22 cellular contexts compared by ENCODE assay signal in genomic region chr19:29674374-29675119, GRCh38. TPM values are rescaled to one million over a fixed set of nuclear protein-coding genes. Genes with fewer than 3 reads are reported as not detected.
A peak's percentile ranks its signal among the peaks of the same experiment; 100 is the strongest.
DNase-seq lines count a peak whose midpoint lies in the region; ATAC-seq and TF ChIP-seq lines count a peak whose summit lies in the region.
"Had no signal": no experiment of that assay in that cellular context is flagged by ENCODE, and none has a peak within 500 bp of the region (broad histone marks: within the 10 kb centered on the region; RNA-seq: fewer than 3 reads in every experiment).

No MANE protein-coding gene starts in this region.

- H3K36me3 Mint-ChIP-seq in natural killer cell, result no peaks in the 10 kb centered on the region
- peaks cover 8% of the 10 kb centered on the region for H3K36me3 Mint-ChIP-seq in natural killer cell treated with Interleukin-12 subunit alpha and Interleukin-12 subunit beta and Interleukin-15 and Interleukin-18, amount 100 ng/mL, for 72 hours
- peaks cover 50% of the 10 kb centered on the region for H3K36me3 Mint-ChIP-seq in central memory CD8-positive, alpha-beta T cell (ENCODE audit: insufficient read depth)

- 95% methylated on average over 34 of the region's 34 CpGs for WGBS in urinary bladder

- H3K4me1 ChIP-seq in urinary bladder (ENCODE audit: insufficient read depth), result no peaks in the 10 kb centered on the region

- no peaks in the 10 kb centered on the region for H3K9me3 Mint-ChIP-seq in natural killer cell
- no peaks in the 10 kb centered on the region for H3K9me3 Mint-ChIP-seq in natural killer cell treated with Interleukin-12 subunit alpha and Interleukin-12 subunit beta and Interleukin-15 and Interleukin-18, amount 100 ng/mL, for 72 hours
- no peaks in the 10 kb centered on the region for H3K9me3 Mint-ChIP-seq in central memory CD8-positive, alpha-beta T cell
- H3K9me3 Mint-ChIP-seq: activated naive CD4-positive, alpha-beta T cell treated with anti-CD3 and anti-CD28 coated beads, Interleukin-2, amount 50 U/mL, for 24 hours; GM23338; T-helper 1 cell treated with Interleukin-12 subunit alpha and Interleukin-12 subunit beta and Interleukin-4 antibody, amounts not matched to agents 30 μg/mL and 1 μg/mL, for 36 hours had no signal

- H3K27me3 Mint-ChIP-seq in natural killer cell (ENCODE audit: low read depth in 2 of 2), result no peaks in the 10 kb centered on the region
- H3K27me3 Mint-ChIP-seq in natural killer cell treated with Interleukin-12 subunit alpha and Interleukin-12 subunit beta and Interleukin-15 and Interleukin-18, amount 100 ng/mL, for 72 hours, result no peaks in the 10 kb centered on the region
- H3K27me3 Mint-ChIP-seq in central memory CD8-positive, alpha-beta T cell, result no peaks in the 10 kb centered on the region
- H3K27me3 Mint-ChIP-seq: activated naive CD4-positive, alpha-beta T cell treated with anti-CD3 and anti-CD28 coated beads, Interleukin-2, amount 50 U/mL, for 24 hours had no signal

- peak overlapping the region; percentile 11 for H3K27ac ChIP-seq in urinary bladder (ENCODE audit: low read depth)
- H3K27ac ChIP-seq: body of pancreas, hepatocyte, tibial artery had no signal

- peak overlapping the region; percentile 79 for H3K4me3 Mint-ChIP-seq in natural killer cell
- H3K4me3 Mint-ChIP-seq in natural killer cell treated with Interleukin-12 subunit alpha and Interleukin-12 subunit beta and Interleukin-15 and Interleukin-18, amount 100 ng/mL, for 72 hours, result no peak overlapping the region
- H3K4me3 Mint-ChIP-seq in central memory CD8-positive, alpha-beta T cell, result peak overlapping the region; percentile 61
- H3K4me3 Mint-ChIP-seq: GM23338 had no signal

- TF ChIP-seq CTCF in natural killer cell (IDR thresholded peaks at IDR 0.05) (no peak), omental fat pad (IDR thresholded peaks at IDR 0.05) (no peak)

- intact Hi-C loops in natural killer cell (cut with micrococcal nuclease), result no loop called here

- H3K4me3 ChIP-seq in urinary bladder (ENCODE audit: low read depth, low read length), result no peak overlapping the region
- H3K4me3 ChIP-seq: body of pancreas, GM23338, hepatocyte, tibial artery had no signal

- peaks cover 66 to 74% of the 10 kb centered on the region in 2 donors for H3K4me1 Mint-ChIP-seq in natural killer cell
- peaks cover 59 to 73% of the 10 kb centered on the region in 2 donors for H3K4me1 Mint-ChIP-seq in natural killer cell treated with Interleukin-12 subunit alpha and Interleukin-12 subunit beta and Interleukin-15 and Interleukin-18, amount 100 ng/mL, for 72 hours (ENCODE audit: low read depth in 2 of 2)
- H3K4me1 Mint-ChIP-seq in central memory CD8-positive, alpha-beta T cell, result peaks cover 62% of the 10 kb centered on the region

- ATAC-seq in natural killer cell (no peak), omental fat pad (ENCODE audit: low FRiP score) (no peak), HG02870 (IDR thresholded peaks at IDR 0.05; ENCODE audit: unreplicated experiment) (no peak)
- no peak for ATAC-seq in natural killer cell treated with Interleukin-12 subunit alpha and Interleukin-12 subunit beta and Interleukin-15 and Interleukin-18, amount 100 ng/mL, for 72 hours
- ATAC-seq in central memory CD8-positive, alpha-beta T cell (replicated peaks; ENCODE audit: extremely low read depth, poor library complexity, severe bottlenecking), result no peak
- ATAC-seq: body of pancreas, GM23338 had no signal

- no peaks in the 10 kb centered on the region for H3K36me3 ChIP-seq in urinary bladder (ENCODE audit: insufficient read depth)

- H3K27ac Mint-ChIP-seq in natural killer cell, result peak overlapping the region; percentile 94 to 98
- H3K27ac Mint-ChIP-seq in natural killer cell treated with Interleukin-12 subunit alpha and Interleukin-12 subunit beta and Interleukin-15 and Interleukin-18, amount 100 ng/mL, for 72 hours, result no peak overlapping the region
- no peak overlapping the region for H3K27ac Mint-ChIP-seq in central memory CD8-positive, alpha-beta T cell (ENCODE audit: low read depth)
- H3K27ac Mint-ChIP-seq: GM23338; T-helper 1 cell treated with Interleukin-12 subunit alpha and Interleukin-12 subunit beta and Interleukin-4 antibody, amounts not matched to agents 30 μg/mL and 1 μg/mL, for 36 hours had no signal

- no peak for DNase-seq in natural killer cell
- DNase-seq in natural killer cell treated with Interleukin-12 subunit alpha and Interleukin-12 subunit beta and Interleukin-15 and Interleukin-18, amount 100 ng/mL, for 72 hours (ENCODE audit: low spot score), result no peak
- DNase-seq in central memory CD8-positive, alpha-beta T cell (ENCODE audit: low spot score in 2 of 2), result no peak
- peak; percentile 9 for DNase-seq in omental fat pad (ENCODE audit: low spot score)
- DNase-seq in NCI-H82 (lab: John Stamatoyannopoulos, UW), result no peak
- DNase-seq in SKM-1 treated with dmso at 0.1 percent for 144 hours (lab: John Stamatoyannopoulos, UW; ENCODE audit: unreplicated experiment), result no peak
- DNase-seq: activated T-cell treated with anti-CD3 and anti-CD28 coated beads for 4 hours, body of pancreas, cortex of kidney, Karpas-422, mesendoderm, NCI-H1092, NCI-H524, SHP77 had no signal

RNA-seq across cellular contexts. Expression of gene PLEKHF1, which starts 9.3 kb away (rescaled TPM):
- total RNA-seq in natural killer cell (10 to 100 TPM; 53.0 to 81.8 (median 53.8) TPM), omental fat pad (10 to 100 TPM; 10.7 to 55.5 (median 21.5) TPM), urinary bladder (13.4 TPM)
- 10 to 100 TPM; 15.6 to 17.7 TPM for total RNA-seq in natural killer cell treated with Interleukin-12 subunit alpha and Interleukin-12 subunit beta and Interleukin-15 and Interleukin-18, amount 100 ng/mL, for 72 hours
- polyA plus RNA-seq in urinary bladder, result 30.8 TPM
- polyA plus RNA-seq: neural cell had no signal

RNA-seq across cellular contexts. Expression of gene C19orf12, which starts 40.5 kb away (rescaled TPM):
- total RNA-seq in natural killer cell (10 to 100 TPM; 33.1 to 52.6 (median 47.5) TPM), omental fat pad (100 to 1,000 TPM; 105 to 260 (median 142) TPM), urinary bladder (20.8 TPM)
- total RNA-seq in natural killer cell treated with Interleukin-12 subunit alpha and Interleukin-12 subunit beta and Interleukin-15 and Interleukin-18, amount 100 ng/mL, for 72 hours, result 10 to 100 TPM; 44.8 to 50.8 TPM
- 26.5 TPM for polyA plus RNA-seq in urinary bladder

Comparison
In these comparisons a context has a peak if more than half of its experiments do, and no peak if none do; other contexts are left out.
1. H3K27ac Mint-ChIP-seq: peak in natural killer cell (2 of 2); none in natural killer cell treated with Interleukin-12 subunit alpha and Interleukin-12 subunit beta and Interleukin-15 and Interleukin-18, amount 100 ng/mL, for 72 hours (0 of 2) and central memory CD8-positive, alpha-beta T cell (single experiment).